Comparison of ENCODE assay signal across 28 cellular contexts in the genomic region with DNA sequence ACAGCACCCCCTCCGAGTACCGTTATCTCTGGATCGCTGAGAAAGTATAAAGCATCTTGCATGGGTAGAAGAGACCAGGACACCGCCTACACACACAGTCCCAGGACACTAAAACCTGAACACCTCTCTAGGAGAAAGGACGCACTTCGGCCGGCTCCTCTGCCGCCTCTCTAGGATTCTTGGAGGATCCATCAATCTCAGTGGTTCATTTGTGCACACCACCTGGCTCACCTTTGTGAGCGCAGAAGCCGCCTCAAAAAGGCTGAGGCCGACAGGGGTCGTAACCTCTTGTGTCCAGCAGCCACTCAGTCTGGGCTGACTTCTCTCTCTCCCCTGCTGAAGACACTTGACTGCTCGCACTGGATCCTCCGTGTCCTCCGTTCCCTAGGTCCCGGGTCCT.
"Had no signal": no experiment of that assay in that cellular context is flagged by ENCODE, and none has a peak within 500 bp of the region (broad histone marks: within the 10 kb centered on the region; RNA-seq: fewer than 3 reads in every experiment).

No MANE protein-coding gene starts in this region.

- H3K4me1 ChIP-seq: left lung, lower lobe of right lung, right atrium auricular region, stomach, tibial artery, upper lobe of right lung had no signal

- H3K4me3 ChIP-seq: left lung, lower lobe of right lung, ovary, right atrium auricular region, skin epidermis, stomach, thoracic aorta, tibial artery, upper lobe of right lung had no signal

- ATAC-seq: left colon; left lung; lower lobe of right lung; naive thymus-derived CD4-positive, alpha-beta T cell; natural killer cell treated with Interleukin-12 subunit alpha and Interleukin-12 subunit beta and Interleukin-15 and Interleukin-18, amount 100 ng/mL, for 72 hours; sciatic nerve; stimulated activated naive B cell treated with anti-CD40 and anti-IgM and Interleukin-4, amounts not matched to agents 10 μg/mL and 1 μg/mL and 100 μg/mL, for 72 hours; stimulated activated naive CD8-positive, alpha-beta T cell treated with anti-CD3 and anti-CD28 coated beads, Interleukin-15, Interleukin-2, amounts not matched to agents 100 U/mL and 50 U/mL, for 24 hours; upper lobe of right lung had no signal

- H3K27ac ChIP-seq: left lung, lower lobe of right lung, ovary, right atrium auricular region, skin epidermis, stomach, thoracic aorta, tibial artery, upper lobe of right lung had no signal

- DNase-seq: hypothalamus; immature natural killer cell; kidney; left colon; left lung; lower lobe of right lung; mammary epithelial cell; mesendoderm; naive thymus-derived CD4-positive, alpha-beta T cell; ovary; stimulated activated CD4-positive, alpha-beta T cell treated with anti-CD3 and anti-CD28 coated beads, Interleukin-12 subunit alpha, Interleukin-12 subunit beta, amount 100 ng/mL, for 4 hours; stimulated activated CD4-positive, alpha-beta T cell treated with anti-CD3 and anti-CD28 coated beads, Interleukin-15, amount 100 ng/mL, for 24 hours; stimulated activated CD4-positive, alpha-beta T cell treated with anti-CD3 and anti-CD28 coated beads, Interleukin-2, amount 100 ng/mL, for 24 hours; stimulated activated CD4-positive, alpha-beta T cell treated with anti-CD3 and anti-CD28 coated beads, Interleukin-4, amount 100 ng/mL, for 1 hour; stimulated activated naive B cell treated with anti-CD40 and anti-IgM and Interleukin-4, amounts not matched to agents 10 μg/mL and 1 μg/mL and 100 μg/mL, for 72 hours; stimulated activated naive CD8-positive, alpha-beta T cell treated with anti-CD3 and anti-CD28 coated beads, Interleukin-15, Interleukin-2, amounts not matched to agents 100 U/mL and 50 U/mL, for 24 hours; stomach; tibial artery; upper lobe of right lung had no signal

- H3K4me3 Mint-ChIP-seq: immature natural killer cell; mesothelial cell of epicardium; naive thymus-derived CD4-positive, alpha-beta T cell; natural killer cell treated with Interleukin-12 subunit alpha and Interleukin-12 subunit beta and Interleukin-15 and Interleukin-18, amount 100 ng/mL, for 72 hours; stimulated activated naive B cell treated with anti-CD40 and anti-IgM and Interleukin-4, amounts not matched to agents 10 μg/mL and 1 μg/mL and 100 μg/mL, for 72 hours had no signal

- FAIRE-seq: islet of Langerhans, kidney, urothelium cell line had no signal

- H3K36me3 ChIP-seq: left lung, ovary, thoracic aorta, upper lobe of right lung had no signal

- H3K36me3 Mint-ChIP-seq: immature natural killer cell; natural killer cell treated with Interleukin-12 subunit alpha and Interleukin-12 subunit beta and Interleukin-15 and Interleukin-18, amount 100 ng/mL, for 72 hours had no signal

- H3K9me3 ChIP-seq: right atrium auricular region, thoracic aorta, upper lobe of right lung had no signal

- H3K9me3 Mint-ChIP-seq: immature natural killer cell; natural killer cell treated with Interleukin-12 subunit alpha and Interleukin-12 subunit beta and Interleukin-15 and Interleukin-18, amount 100 ng/mL, for 72 hours; stimulated activated naive B cell treated with anti-CD40 and anti-IgM and Interleukin-4, amounts not matched to agents 10 μg/mL and 1 μg/mL and 100 μg/mL, for 72 hours had no signal

- H3K27me3 Mint-ChIP-seq: progenitor cell of endocrine pancreas had no signal

- H3K27ac Mint-ChIP-seq: immature natural killer cell; mesothelial cell of epicardium; naive thymus-derived CD4-positive, alpha-beta T cell; natural killer cell treated with Interleukin-12 subunit alpha and Interleukin-12 subunit beta and Interleukin-15 and Interleukin-18, amount 100 ng/mL, for 72 hours; progenitor cell of endocrine pancreas; stimulated activated naive B cell treated with anti-CD40 and anti-IgM and Interleukin-4, amounts not matched to agents 10 μg/mL and 1 μg/mL and 100 μg/mL, for 72 hours had no signal

- H3K4me1 Mint-ChIP-seq: immature natural killer cell, mesothelial cell of epicardium had no signal

- H3K27me3 ChIP-seq: left lung, ovary, right atrium auricular region, tibial artery, upper lobe of right lung had no signal
